In the genomic region with DNA sequence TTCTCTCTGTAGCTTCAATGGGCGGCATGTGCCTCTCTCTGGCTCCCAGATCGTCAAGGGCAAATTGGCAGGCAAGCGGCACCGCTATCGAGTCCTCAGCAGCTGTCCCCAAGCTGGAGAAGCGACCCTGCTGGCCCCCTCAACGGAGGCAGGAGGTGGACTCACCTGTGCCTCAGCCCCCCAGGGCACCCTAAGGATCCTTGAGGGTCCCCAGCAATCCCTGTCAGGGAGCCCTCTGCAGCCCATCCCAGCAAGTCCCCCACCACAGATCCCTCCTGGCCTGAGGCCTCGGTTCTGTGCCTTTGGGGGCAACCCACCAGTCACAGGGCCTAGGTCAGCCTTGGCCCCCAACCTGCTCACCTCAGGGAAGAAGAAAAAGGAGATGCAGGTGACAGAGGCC, we compare ENCODE assay signal across 1 cellular context.
TF ChIP-seq lines count a peak whose summit lies in the region.

No MANE protein-coding gene starts in this region.

TF ChIP-seq in HCT116, 20 proteins besides CTCF, POLR2A, EP300 and RAD21:
- no peak for TF ChIP-seq ZFX (IDR thresholded peaks at IDR 0.05)
- no peak for TF ChIP-seq FOSL1 (IDR thresholded peaks at IDR 0.05; ENCODE audit: low read depth)
- no peak for TF ChIP-seq POLR2AphosphoS5 (IDR thresholded peaks at IDR 0.05; ENCODE audit: low read depth, low read length)
- TF ChIP-seq CEBPB (IDR thresholded peaks at IDR 0.05; ENCODE audit: low read depth): no peak
- TF ChIP-seq EGR1 (IDR thresholded peaks at IDR 0.05; ENCODE audit: low read depth): no peak
